Comparison of ENCODE assay signal across 8 cellular contexts in genomic region chr12:100127766-100128508, GRCh38. TPM values are rescaled to one million over a fixed set of nuclear protein-coding genes. Genes with fewer than 3 reads are reported as not detected.
A peak's percentile ranks its signal among the peaks of the same experiment; 100 is the strongest.
DNase-seq lines count a peak whose midpoint lies in the region; ATAC-seq and TF ChIP-seq lines count a peak whose summit lies in the region.

No MANE protein-coding gene starts in this region.

- no peak for TF ChIP-seq CTCF in smooth muscle cell (IDR thresholded peaks at IDR 0.05; ENCODE audit: borderline replicate concordance, insufficient read depth, poor library complexity, severe bottlenecking)

- peaks cover 21% of the 10 kb centered on the region for H3K4me1 Mint-ChIP-seq in activated CD4-positive, alpha-beta T cell treated with anti-CD3 and anti-CD28 coated beads, Interleukin-2, amount 10 ng/mL, durations not matched to agents 7 days and 5 days

- H3K27ac ChIP-seq in smooth muscle cell (ENCODE audit: low read depth) = peak overlapping the region; percentile 55

- no peak for DNase-seq in activated CD4-positive, alpha-beta T cell treated with anti-CD3 and anti-CD28 coated beads, Interleukin-2, amount 10 ng/mL, durations not matched to agents 7 days and 5 days
- DNase-seq in activated CD4-positive, alpha-beta T cell treated with anti-CD3 and anti-CD28 coated beads, Interleukin-2, amount 50 U/mL, for 1 hour = no peak
- peak; percentile 60 for DNase-seq in SKM-1 treated with dmso at 0.1 percent for 144 hours (lab: John Stamatoyannopoulos, UW; ENCODE audit: unreplicated experiment)
- peak; percentile 48 for DNase-seq in foreskin melanocyte
- no peak for DNase-seq in smooth muscle cell (lab: John Stamatoyannopoulos, UW; ENCODE audit: unreplicated experiment)

- H3K79me2 ChIP-seq in smooth muscle cell (ENCODE audit: low read depth) = peaks cover 81% of the 10 kb centered on the region

- no peak overlapping the region for H3K4me3 Mint-ChIP-seq in activated CD4-positive, alpha-beta T cell treated with anti-CD3 and anti-CD28 coated beads, Interleukin-2, amount 10 ng/mL, durations not matched to agents 7 days and 5 days

- H4K20me1 ChIP-seq in smooth muscle cell (ENCODE audit: low read depth) = peaks cover 80% of the 10 kb centered on the region

- no peaks in the 10 kb centered on the region for H3K27me3 Mint-ChIP-seq in activated CD4-positive, alpha-beta T cell treated with anti-CD3 and anti-CD28 coated beads, Interleukin-2, amount 10 ng/mL, durations not matched to agents 7 days and 5 days

- no peaks in the 10 kb centered on the region for H3K9me3 ChIP-seq in smooth muscle cell (replicated peaks; ENCODE audit: low read depth)

- no peak overlapping the region for H2AFZ ChIP-seq in smooth muscle cell (ENCODE audit: low read depth)

- no peaks in the 10 kb centered on the region for H3K27me3 ChIP-seq in smooth muscle cell (ENCODE audit: low read depth)

- H3K36me3 ChIP-seq in smooth muscle cell (ENCODE audit: low read depth) = no peaks in the 10 kb centered on the region

- no peak for ATAC-seq in HG03442 (IDR thresholded peaks at IDR 0.05; ENCODE audit: unreplicated experiment)
- no peak for ATAC-seq in HG02885 (IDR thresholded peaks at IDR 0.05; ENCODE audit: poor library complexity, unreplicated experiment)
- ATAC-seq in GM19324 (IDR thresholded peaks at IDR 0.05; ENCODE audit: low FRiP score, unreplicated experiment) = no peak

- POLR2A ChIA-PET in activated CD4-positive, alpha-beta T cell treated with anti-CD3 and anti-CD28 coated beads, Interleukin-2, amount 10 ng/mL, durations not matched to agents 7 days and 5 days (lab: Charles Lee) = no interaction called here

- peaks cover 4% of the 10 kb centered on the region for H3K36me3 Mint-ChIP-seq in activated CD4-positive, alpha-beta T cell treated with anti-CD3 and anti-CD28 coated beads, Interleukin-2, amount 10 ng/mL, durations not matched to agents 7 days and 5 days (ENCODE audit: low read depth)

- peaks cover 10% of the 10 kb centered on the region for H3K4me1 ChIP-seq in smooth muscle cell (ENCODE audit: low read depth)

- H3K9me3 Mint-ChIP-seq in activated CD4-positive, alpha-beta T cell treated with anti-CD3 and anti-CD28 coated beads, Interleukin-2, amount 10 ng/mL, durations not matched to agents 7 days and 5 days = peaks cover 4% of the 10 kb centered on the region

- CTCF ChIA-PET in activated CD4-positive, alpha-beta T cell treated with anti-CD3 and anti-CD28 coated beads, Interleukin-2, amount 10 ng/mL, durations not matched to agents 7 days and 5 days (lab: Charles Lee) = no interaction called here

- 7% methylated on average over 1 of the region's 1 CpG for WGBS in smooth muscle cell (ENCODE audit: low lambda C conversion rate)

- peak overlapping the region; percentile 70 for H3K4me2 ChIP-seq in smooth muscle cell

- peak overlapping the region; percentile 6 for H3K9ac ChIP-seq in smooth muscle cell (ENCODE audit: low read depth)

- peak overlapping the region; percentile 17 for H3K27ac Mint-ChIP-seq in activated CD4-positive, alpha-beta T cell treated with anti-CD3 and anti-CD28 coated beads, Interleukin-2, amount 10 ng/mL, durations not matched to agents 7 days and 5 days

- H3F3A ChIP-seq in smooth muscle cell (ENCODE audit: low read depth) = no peaks in the 10 kb centered on the region

- peak overlapping the region; percentile 12 for H3K4me3 ChIP-seq in smooth muscle cell

RNA-seq across cellular contexts. Expression of gene BLTP3B, which starts 14.7 kb away (rescaled TPM):
- 10 to 100 TPM; 18.0 to 19.8 TPM for total RNA-seq in activated CD4-positive, alpha-beta T cell treated with anti-CD3 and anti-CD28 coated beads, Interleukin-2, amount 10 ng/mL, durations not matched to agents 7 days and 5 days
- total RNA-seq in smooth muscle cell = 27.3 and 34.0 TPM in 2 replicates
- 8.5 and 8.9 TPM in 2 replicates for polyA plus RNA-seq in smooth muscle cell

Comparison
In these comparisons a context has a peak if more than half of its experiments do, and no peak if none do; other contexts are left out.
1. DNase-seq: peak in SKM-1 treated with dmso at 0.1 percent for 144 hours (single experiment) and foreskin melanocyte (single experiment); none in activated CD4-positive, alpha-beta T cell treated with anti-CD3 and anti-CD28 coated beads, Interleukin-2, amount 10 ng/mL, durations not matched to agents 7 days and 5 days (single experiment), activated CD4-positive, alpha-beta T cell treated with anti-CD3 and anti-CD28 coated beads, Interleukin-2, amount 50 U/mL, for 1 hour (single experiment) and smooth muscle cell (single experiment).